ENCODE assay signal across 9 cellular contexts in genomic region chr17:42163113-42163512, GRCh38. TPM values are rescaled to one million over a fixed set of nuclear protein-coding genes. Genes with fewer than 3 reads are reported as not detected.
DNase-seq lines count a peak whose midpoint lies in the region; ATAC-seq and TF ChIP-seq lines count a peak whose summit lies in the region.
"Had no signal": no experiment of that assay in that cellular context is flagged by ENCODE, and none has a peak within 500 bp of the region (broad histone marks: within the 10 kb centered on the region; RNA-seq: fewer than 3 reads in every experiment).

No MANE protein-coding gene starts in this region.

- no peak; the same call in 1 of the 2 replicates for TF ChIP-seq CTCF in Panc1 (IDR thresholded peaks at IDR 0.05)

- ATAC-seq in Panc1 (0 out of 2 replicates have a peak, but pooled peaks have one; percentile 53), GM21526 (IDR thresholded peaks at IDR 0.05; ENCODE audit: low FRiP score, unreplicated experiment) (no peak), GM19328 (IDR thresholded peaks at IDR 0.05; ENCODE audit: unreplicated experiment) (no peak), HG03159 (IDR thresholded peaks at IDR 0.05; ENCODE audit: unreplicated experiment) (no peak)

- H3K27ac ChIP-seq in Panc1 (ENCODE audit: low read length): no peak overlapping the region

- H3K36me3 ChIP-seq in Panc1 (ENCODE audit: control insufficient read depth, insufficient read depth, low read length): no peaks in the 10 kb centered on the region

- H3K9me3 ChIP-seq in Panc1 (ENCODE audit: control insufficient read depth, insufficient read depth, low read depth, low read length): no peaks in the 10 kb centered on the region

- CTCF ChIA-PET in Panc1 (lab: Charles Lee): no interaction called here

- BruUV-seq in Panc1 (replicated peaks; lab: Mats Ljungman, UMichigan): no TSS peak

- no peaks in the 10 kb centered on the region for H3K4me1 ChIP-seq in Panc1 (ENCODE audit: control insufficient read depth, insufficient read depth, low read length)

- intact Hi-C loops in Panc1 (cut with micrococcal nuclease; ENCODE audit: unreplicated experiment): no loop called here

- DNase-seq in DMS53 (lab: John Stamatoyannopoulos, UW): peak; percentile 46
- DNase-seq in DMS53 treated with DMSO at 0.1 percent for 48 hours (lab: John Stamatoyannopoulos, UW; ENCODE audit: unreplicated experiment): no peak
- no peak for DNase-seq in Panc1 (ENCODE audit: low read depth, low spot score)
- DNase-seq in dermis blood vessel endothelial cell: peak; percentile 40
- peak; percentile 72 for DNase-seq in stimulated activated CD4-positive, alpha-beta T cell treated with anti-CD3 and anti-CD28 coated beads, Interleukin-15, amount 100 ng/mL, for 24 hours

- in situ Hi-C loops in Panc1 (cut with HindIII; ENCODE audit: low pct_unique_long_range_greater_than_20kb, low sequenced_read_pairs): no loop called here

- no peak overlapping the region for H3K4me3 ChIP-seq in Panc1 (ENCODE audit: low read depth in 2 of 2, low read length in 2 of 2)

- POLR2A ChIA-PET in Panc1 (lab: Charles Lee): no interaction called here

- no peaks in the 10 kb centered on the region for H3K27me3 ChIP-seq in Panc1 (ENCODE audit: control insufficient read depth, insufficient read depth, low read length)

RNA-seq across cellular contexts. Expression of gene RAB5C, which starts 8.3 kb away (rescaled TPM):
- 141 TPM for total RNA-seq in Panc1 (2021; ENCODE audit: unreplicated experiment)
- 195 TPM for polyA plus RNA-seq in Panc1 (2012; ENCODE audit: insufficient read length)
- total RNA-seq in dermis blood vessel endothelial cell: 82.2 and 136 TPM in 2 replicates

RNA-seq across cellular contexts. Expression of gene KCNH4, which starts 17.8 kb away (rescaled TPM):
- 1.5 TPM for total RNA-seq in Panc1 (2021; ENCODE audit: unreplicated experiment)
- 1.6 TPM for polyA plus RNA-seq in Panc1 (2012; ENCODE audit: insufficient read length)
- total RNA-seq in dermis blood vessel endothelial cell: under 0.01 and 0.05 TPM in 2 replicates
- total RNA-seq: myocyte had no signal

RNA-seq across cellular contexts. Expression of gene HCRT, which starts 22.1 kb away (rescaled TPM):
- not detected for total RNA-seq in Panc1 (2021; ENCODE audit: unreplicated experiment)
- polyA plus RNA-seq in Panc1 (2012; ENCODE audit: insufficient read length): not detected
- total RNA-seq in dermis blood vessel endothelial cell: not detected in 2 replicates
- total RNA-seq: myocyte had no signal

RNA-seq across cellular contexts. Expression of gene GHDC, which starts 31.2 kb away (rescaled TPM):
- total RNA-seq in Panc1 (2021; ENCODE audit: unreplicated experiment) (21.8 TPM), dermis blood vessel endothelial cell (28.6 and 36.5 TPM in 2 replicates)
- polyA plus RNA-seq in Panc1 (2012; ENCODE audit: insufficient read length): 30.0 TPM

RNA-seq across cellular contexts. Expression of gene HSPB9, which starts 40.5 kb away (rescaled TPM):
- total RNA-seq in Panc1 (2021; ENCODE audit: unreplicated experiment): not detected
- not detected for polyA plus RNA-seq in Panc1 (2012; ENCODE audit: insufficient read length)
- total RNA-seq in dermis blood vessel endothelial cell: 0.17 TPM in 1 of 2 replicates, not detected in the other
- total RNA-seq: myocyte had no signal

Comparison
In these comparisons a context has a peak if more than half of its experiments do, and no peak if none do; other contexts are left out.
1. DNase-seq: peak in DMS53 (single experiment), dermis blood vessel endothelial cell (single experiment) and stimulated activated CD4-positive, alpha-beta T cell treated with anti-CD3 and anti-CD28 coated beads, Interleukin-15, amount 100 ng/mL, for 24 hours (single experiment); none in DMS53 treated with DMSO at 0.1 percent for 48 hours (single experiment) and Panc1 (single experiment).